In the genomic region with DNA sequence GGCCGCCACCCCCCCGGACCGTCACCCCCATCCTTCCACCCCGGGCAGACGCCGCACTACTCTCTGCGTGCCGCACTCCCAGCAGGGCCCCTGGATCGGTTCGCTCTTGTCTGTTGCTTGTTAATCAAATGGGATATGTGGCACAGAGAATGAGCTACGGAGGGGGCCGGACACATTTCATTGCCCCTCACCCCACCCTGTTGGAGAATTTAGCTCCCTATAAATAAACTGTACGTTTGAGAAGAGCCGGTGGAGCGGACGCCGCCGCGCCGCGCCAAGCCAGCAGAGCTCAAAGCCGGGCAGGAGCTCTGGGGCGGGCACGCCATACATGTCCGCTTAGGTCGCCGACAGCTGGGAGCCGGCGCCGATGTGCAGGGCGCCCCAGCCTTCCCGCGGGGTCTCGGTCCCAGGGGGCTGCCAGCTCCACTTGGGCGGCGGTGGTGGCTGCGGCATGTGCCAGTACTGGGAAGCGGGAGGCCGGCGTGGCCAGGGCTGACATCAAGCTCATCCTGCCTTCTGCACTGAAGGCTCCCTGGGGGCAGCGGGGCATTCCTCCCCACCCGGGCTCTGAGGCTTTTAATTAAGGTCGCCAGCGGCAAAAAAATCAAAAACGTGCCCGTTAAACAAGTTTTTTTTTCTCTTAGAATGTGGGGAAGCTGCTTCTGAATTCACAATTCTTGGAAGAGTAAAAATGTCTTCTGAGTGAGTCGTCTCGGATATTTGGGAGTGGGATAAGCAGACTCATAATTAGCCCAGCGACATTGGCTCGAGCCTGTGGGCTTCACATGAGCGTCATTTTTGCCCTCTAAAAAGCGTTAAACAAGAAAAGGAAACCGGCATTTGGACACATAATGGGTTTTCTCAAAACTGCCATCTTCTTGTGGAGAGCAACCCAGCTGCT, we compare ENCODE assay signal across 2 cellular contexts.
TF ChIP-seq lines count a peak whose summit lies in the region.

No MANE protein-coding gene starts in this region.

TF ChIP-seq in A549, 52 proteins besides CTCF, POLR2A, EP300 and RAD21:
- TF ChIP-seq, protein P1, sequence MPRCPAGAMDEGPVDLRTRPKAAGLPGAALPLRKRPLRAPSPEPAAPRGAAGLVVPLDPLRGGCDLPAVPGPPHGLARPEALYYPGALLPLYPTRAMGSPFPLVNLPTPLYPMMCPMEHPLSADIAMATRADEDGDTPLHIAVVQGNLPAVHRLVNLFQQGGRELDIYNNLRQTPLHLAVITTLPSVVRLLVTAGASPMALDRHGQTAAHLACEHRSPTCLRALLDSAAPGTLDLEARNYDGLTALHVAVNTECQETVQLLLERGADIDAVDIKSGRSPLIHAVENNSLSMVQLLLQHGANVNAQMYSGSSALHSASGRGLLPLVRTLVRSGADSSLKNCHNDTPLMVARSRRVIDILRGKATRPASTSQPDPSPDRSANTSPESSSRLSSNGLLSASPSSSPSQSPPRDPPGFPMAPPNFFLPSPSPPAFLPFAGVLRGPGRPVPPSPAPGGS (IDR thresholded peaks at IDR 0.05): no peak
- TF ChIP-seq, protein P2, sequence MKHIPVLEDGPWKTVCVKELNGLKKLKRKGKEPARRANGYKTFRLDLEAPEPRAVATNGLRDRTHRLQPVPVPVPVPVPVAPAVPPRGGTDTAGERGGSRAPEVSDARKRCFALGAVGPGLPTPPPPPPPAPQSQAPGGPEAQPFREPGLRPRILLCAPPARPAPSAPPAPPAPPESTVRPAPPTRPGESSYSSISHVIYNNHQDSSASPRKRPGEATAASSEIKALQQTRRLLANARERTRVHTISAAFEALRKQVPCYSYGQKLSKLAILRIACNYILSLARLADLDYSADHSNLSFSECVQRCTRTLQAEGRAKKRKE (CRISPR knock-in tag; IDR thresholded peaks at IDR 0.05; ENCODE audit: low read depth): no peak
- TF ChIP-seq POLR2AphosphoS2 (conservative IDR thresholded peaks at IDR 0.05; ENCODE audit: low read length) (no peak), CHD2 (IDR thresholded peaks at IDR 0.05; ENCODE audit: low read length, partially characterized antibody) (no peak), ZC3H11A (IDR thresholded peaks at IDR 0.05) (no peak), CEBPB (IDR thresholded peaks at IDR 0.05) (no peak), RFX5 (IDR thresholded peaks at IDR 0.05) (no peak), HEYL (CRISPR knock-in tag; IDR thresholded peaks at IDR 0.05) (no peak), HDAC2 (IDR thresholded peaks at IDR 0.05) (no peak), ZNF302 (CRISPR knock-in tag; IDR thresholded peaks at IDR 0.05) (no peak), MAFK (IDR thresholded peaks at IDR 0.05; ENCODE audit: partially characterized antibody) (no peak), HOXA7 (CRISPR knock-in tag; IDR thresholded peaks at IDR 0.05) (no peak), KDM5A (IDR thresholded peaks at IDR 0.05) (no peak), HOXB13 (CRISPR knock-in tag; IDR thresholded peaks at IDR 0.05; ENCODE audit: low read depth) (no peak), CHD4 (IDR thresholded peaks at IDR 0.05; ENCODE audit: borderline replicate concordance) (no peak), ZFP36 (IDR thresholded peaks at IDR 0.05; ENCODE audit: borderline replicate concordance, partially characterized antibody) (no peak), MAZ (IDR thresholded peaks at IDR 0.05; ENCODE audit: borderline replicate concordance, low read depth, low read length) (no peak)
- TF ChIP-seq, protein P3, sequence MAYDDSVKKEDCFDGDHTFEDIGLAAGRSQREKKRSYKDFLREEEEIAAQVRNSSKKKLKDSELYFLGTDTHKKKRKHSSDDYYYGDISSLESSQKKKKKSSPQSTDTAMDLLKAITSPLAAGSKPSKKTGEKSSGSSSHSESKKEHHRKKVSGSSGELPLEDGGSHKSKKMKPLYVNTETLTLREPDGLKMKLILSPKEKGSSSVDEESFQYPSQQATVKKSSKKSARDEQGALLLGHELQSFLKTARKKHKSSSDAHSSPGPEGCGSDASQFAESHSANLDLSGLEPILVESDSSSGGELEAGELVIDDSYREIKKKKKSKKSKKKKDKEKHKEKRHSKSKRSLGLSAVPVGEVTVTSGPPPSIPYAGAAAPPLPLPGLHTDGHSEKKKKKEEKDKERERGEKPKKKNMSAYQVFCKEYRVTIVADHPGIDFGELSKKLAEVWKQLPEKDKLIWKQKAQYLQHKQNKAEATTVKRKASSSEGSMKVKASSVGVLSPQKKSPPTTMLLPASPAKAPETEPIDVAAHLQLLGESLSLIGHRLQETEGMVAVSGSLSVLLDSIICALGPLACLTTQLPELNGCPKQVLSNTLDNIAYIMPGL (CRISPR knock-in tag; IDR thresholded peaks at IDR 0.05; ENCODE audit: borderline replicate concordance): no peak
- TF ChIP-seq, protein P4, sequence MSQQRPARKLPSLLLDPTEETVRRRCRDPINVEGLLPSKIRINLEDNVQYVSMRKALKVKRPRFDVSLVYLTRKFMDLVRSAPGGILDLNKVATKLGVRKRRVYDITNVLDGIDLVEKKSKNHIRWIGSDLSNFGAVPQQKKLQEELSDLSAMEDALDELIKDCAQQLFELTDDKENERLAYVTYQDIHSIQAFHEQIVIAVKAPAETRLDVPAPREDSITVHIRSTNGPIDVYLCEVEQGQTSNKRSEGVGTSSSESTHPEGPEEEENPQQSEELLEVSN (IDR thresholded peaks at IDR 0.05; ENCODE audit: borderline replicate concordance, low read depth): no peak
- TF ChIP-seq, protein P5, sequence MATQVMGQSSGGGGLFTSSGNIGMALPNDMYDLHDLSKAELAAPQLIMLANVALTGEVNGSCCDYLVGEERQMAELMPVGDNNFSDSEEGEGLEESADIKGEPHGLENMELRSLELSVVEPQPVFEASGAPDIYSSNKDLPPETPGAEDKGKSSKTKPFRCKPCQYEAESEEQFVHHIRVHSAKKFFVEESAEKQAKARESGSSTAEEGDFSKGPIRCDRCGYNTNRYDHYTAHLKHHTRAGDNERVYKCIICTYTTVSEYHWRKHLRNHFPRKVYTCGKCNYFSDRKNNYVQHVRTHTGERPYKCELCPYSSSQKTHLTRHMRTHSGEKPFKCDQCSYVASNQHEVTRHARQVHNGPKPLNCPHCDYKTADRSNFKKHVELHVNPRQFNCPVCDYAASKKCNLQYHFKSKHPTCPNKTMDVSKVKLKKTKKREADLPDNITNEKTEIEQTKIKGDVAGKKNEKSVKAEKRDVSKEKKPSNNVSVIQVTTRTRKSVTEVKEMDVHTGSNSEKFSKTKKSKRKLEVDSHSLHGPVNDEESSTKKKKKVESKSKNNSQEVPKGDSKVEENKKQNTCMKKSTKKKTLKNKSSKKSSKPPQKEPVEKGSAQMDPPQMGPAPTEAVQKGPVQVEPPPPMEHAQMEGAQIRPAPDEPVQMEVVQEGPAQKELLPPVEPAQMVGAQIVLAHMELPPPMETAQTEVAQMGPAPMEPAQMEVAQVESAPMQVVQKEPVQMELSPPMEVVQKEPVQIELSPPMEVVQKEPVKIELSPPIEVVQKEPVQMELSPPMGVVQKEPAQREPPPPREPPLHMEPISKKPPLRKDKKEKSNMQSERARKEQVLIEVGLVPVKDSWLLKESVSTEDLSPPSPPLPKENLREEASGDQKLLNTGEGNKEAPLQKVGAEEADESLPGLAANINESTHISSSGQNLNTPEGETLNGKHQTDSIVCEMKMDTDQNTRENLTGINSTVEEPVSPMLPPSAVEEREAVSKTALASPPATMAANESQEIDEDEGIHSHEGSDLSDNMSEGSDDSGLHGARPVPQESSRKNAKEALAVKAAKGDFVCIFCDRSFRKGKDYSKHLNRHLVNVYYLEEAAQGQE (IDR thresholded peaks at IDR 0.05): no peak

TF ChIP-seq in H1, 55 proteins besides CTCF, POLR2A, EP300 and RAD21:
- TF ChIP-seq TCF12 (IDR thresholded peaks at IDR 0.05; ENCODE audit: low read depth, low read length) (no peak), GTF2F1 (IDR thresholded peaks at IDR 0.05; ENCODE audit: borderline replicate concordance, low read depth, low read length) (no peak), SP2 (IDR thresholded peaks at IDR 0.05; ENCODE audit: low read length) (no peak), POU5F1 (IDR thresholded peaks at IDR 0.05; ENCODE audit: low read depth, low read length) (no peak), PHF8 (conservative IDR thresholded peaks at IDR 0.05; ENCODE audit: low read depth, low read length) (no peak), EZH2 (IDR thresholded peaks at IDR 0.05; ENCODE audit: low read depth, low read length, severe bottlenecking) (peak; percentile 59), CEBPB (IDR thresholded peaks at IDR 0.05; ENCODE audit: low read depth, low read length) (no peak), TAF7 (optimal IDR thresholded peaks at IDR 0.05; ENCODE audit: borderline replicate concordance, low read depth, low read length) (no peak), CTBP2 (IDR thresholded peaks at IDR 0.05; ENCODE audit: borderline replicate concordance, insufficient read depth, insufficient read length, low read length) (no peak), SUZ12 (IDR thresholded peaks at IDR 0.05; ENCODE audit: low read length) (peak; percentile 74), MAFK (IDR thresholded peaks at IDR 0.05; ENCODE audit: low read depth, low read length) (no peak), ASH2L (IDR thresholded peaks at IDR 0.05; ENCODE audit: low read length) (no peak)
- TF ChIP-seq, protein P6, sequence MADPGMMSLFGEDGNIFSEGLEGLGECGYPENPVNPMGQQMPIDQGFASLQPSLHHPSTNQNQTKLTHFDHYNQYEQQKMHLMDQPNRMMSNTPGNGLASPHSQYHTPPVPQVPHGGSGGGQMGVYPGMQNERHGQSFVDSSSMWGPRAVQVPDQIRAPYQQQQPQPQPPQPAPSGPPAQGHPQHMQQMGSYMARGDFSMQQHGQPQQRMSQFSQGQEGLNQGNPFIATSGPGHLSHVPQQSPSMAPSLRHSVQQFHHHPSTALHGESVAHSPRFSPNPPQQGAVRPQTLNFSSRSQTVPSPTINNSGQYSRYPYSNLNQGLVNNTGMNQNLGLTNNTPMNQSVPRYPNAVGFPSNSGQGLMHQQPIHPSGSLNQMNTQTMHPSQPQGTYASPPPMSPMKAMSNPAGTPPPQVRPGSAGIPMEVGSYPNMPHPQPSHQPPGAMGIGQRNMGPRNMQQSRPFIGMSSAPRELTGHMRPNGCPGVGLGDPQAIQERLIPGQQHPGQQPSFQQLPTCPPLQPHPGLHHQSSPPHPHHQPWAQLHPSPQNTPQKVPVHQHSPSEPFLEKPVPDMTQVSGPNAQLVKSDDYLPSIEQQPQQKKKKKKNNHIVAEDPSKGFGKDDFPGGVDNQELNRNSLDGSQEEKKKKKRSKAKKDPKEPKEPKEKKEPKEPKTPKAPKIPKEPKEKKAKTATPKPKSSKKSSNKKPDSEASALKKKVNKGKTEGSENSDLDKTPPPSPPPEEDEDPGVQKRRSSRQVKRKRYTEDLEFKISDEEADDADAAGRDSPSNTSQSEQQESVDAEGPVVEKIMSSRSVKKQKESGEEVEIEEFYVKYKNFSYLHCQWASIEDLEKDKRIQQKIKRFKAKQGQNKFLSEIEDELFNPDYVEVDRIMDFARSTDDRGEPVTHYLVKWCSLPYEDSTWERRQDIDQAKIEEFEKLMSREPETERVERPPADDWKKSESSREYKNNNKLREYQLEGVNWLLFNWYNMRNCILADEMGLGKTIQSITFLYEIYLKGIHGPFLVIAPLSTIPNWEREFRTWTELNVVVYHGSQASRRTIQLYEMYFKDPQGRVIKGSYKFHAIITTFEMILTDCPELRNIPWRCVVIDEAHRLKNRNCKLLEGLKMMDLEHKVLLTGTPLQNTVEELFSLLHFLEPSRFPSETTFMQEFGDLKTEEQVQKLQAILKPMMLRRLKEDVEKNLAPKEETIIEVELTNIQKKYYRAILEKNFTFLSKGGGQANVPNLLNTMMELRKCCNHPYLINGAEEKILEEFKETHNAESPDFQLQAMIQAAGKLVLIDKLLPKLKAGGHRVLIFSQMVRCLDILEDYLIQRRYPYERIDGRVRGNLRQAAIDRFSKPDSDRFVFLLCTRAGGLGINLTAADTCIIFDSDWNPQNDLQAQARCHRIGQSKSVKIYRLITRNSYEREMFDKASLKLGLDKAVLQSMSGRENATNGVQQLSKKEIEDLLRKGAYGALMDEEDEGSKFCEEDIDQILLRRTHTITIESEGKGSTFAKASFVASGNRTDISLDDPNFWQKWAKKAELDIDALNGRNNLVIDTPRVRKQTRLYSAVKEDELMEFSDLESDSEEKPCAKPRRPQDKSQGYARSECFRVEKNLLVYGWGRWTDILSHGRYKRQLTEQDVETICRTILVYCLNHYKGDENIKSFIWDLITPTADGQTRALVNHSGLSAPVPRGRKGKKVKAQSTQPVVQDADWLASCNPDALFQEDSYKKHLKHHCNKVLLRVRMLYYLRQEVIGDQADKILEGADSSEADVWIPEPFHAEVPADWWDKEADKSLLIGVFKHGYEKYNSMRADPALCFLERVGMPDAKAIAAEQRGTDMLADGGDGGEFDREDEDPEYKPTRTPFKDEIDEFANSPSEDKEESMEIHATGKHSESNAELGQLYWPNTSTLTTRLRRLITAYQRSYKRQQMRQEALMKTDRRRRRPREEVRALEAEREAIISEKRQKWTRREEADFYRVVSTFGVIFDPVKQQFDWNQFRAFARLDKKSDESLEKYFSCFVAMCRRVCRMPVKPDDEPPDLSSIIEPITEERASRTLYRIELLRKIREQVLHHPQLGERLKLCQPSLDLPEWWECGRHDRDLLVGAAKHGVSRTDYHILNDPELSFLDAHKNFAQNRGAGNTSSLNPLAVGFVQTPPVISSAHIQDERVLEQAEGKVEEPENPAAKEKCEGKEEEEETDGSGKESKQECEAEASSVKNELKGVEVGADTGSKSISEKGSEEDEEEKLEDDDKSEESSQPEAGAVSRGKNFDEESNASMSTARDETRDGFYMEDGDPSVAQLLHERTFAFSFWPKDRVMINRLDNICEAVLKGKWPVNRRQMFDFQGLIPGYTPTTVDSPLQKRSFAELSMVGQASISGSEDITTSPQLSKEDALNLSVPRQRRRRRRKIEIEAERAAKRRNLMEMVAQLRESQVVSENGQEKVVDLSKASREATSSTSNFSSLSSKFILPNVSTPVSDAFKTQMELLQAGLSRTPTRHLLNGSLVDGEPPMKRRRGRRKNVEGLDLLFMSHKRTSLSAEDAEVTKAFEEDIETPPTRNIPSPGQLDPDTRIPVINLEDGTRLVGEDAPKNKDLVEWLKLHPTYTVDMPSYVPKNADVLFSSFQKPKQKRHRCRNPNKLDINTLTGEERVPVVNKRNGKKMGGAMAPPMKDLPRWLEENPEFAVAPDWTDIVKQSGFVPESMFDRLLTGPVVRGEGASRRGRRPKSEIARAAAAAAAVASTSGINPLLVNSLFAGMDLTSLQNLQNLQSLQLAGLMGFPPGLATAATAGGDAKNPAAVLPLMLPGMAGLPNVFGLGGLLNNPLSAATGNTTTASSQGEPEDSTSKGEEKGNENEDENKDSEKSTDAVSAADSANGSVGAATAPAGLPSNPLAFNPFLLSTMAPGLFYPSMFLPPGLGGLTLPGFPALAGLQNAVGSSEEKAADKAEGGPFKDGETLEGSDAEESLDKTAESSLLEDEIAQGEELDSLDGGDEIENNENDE (IDR thresholded peaks at IDR 0.05; ENCODE audit: insufficient replicate concordance, low read length): no peak
- TF ChIP-seq, protein P7, sequence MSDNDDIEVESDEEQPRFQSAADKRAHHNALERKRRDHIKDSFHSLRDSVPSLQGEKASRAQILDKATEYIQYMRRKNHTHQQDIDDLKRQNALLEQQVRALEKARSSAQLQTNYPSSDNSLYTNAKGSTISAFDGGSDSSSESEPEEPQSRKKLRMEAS (IDR thresholded peaks at IDR 0.05): no peak
